ENCODE assay signal across 21 cellular contexts in genomic region chr10:1115262-1115955, GRCh38. TPM values are rescaled to one million over a fixed set of nuclear protein-coding genes. Genes with fewer than 3 reads are reported as not detected.
DNase-seq lines count a peak whose midpoint lies in the region; ATAC-seq, FAIRE-seq and TF ChIP-seq lines count a peak whose summit lies in the region.
"Had no signal": no experiment of that assay in that cellular context is flagged by ENCODE, and none has a peak within 500 bp of the region (broad histone marks: within the 10 kb centered on the region; RNA-seq: fewer than 3 reads in every experiment).

No MANE protein-coding gene starts in this region.

- 0 out of 2 replicates have a peak overlapping the region, but pooled peaks have one; percentile 35 for H3K27ac Mint-ChIP-seq in GM23338
- H3K27ac Mint-ChIP-seq in naive thymus-derived CD4-positive, alpha-beta T cell, result peak overlapping the region in 7 of 9 donors; percentile 40 to 90 (median 56)

- no peaks in the 10 kb centered on the region for H3K9me3 Mint-ChIP-seq in GM23338
- peaks cover 0 to 6% (median 0%) of the 10 kb centered on the region in 11 donors for H3K9me3 Mint-ChIP-seq in naive thymus-derived CD4-positive, alpha-beta T cell

- no peak overlapping the region for H3K27ac ChIP-seq in GM23338 (ENCODE audit: low read depth)
- H3K27ac ChIP-seq in naive thymus-derived CD4-positive, alpha-beta T cell (ENCODE audit: low read depth, low read length), result no peak overlapping the region
- no peak overlapping the region for H3K27ac ChIP-seq in small intestine (ENCODE audit: low read depth in 1 of 2, low read length in 1 of 2)
- H3K27ac ChIP-seq: 22Rv1, ascending aorta, left lung, parathyroid adenoma, skin epidermis, WERI-Rb-1 had no signal

- peaks cover 15% of the 10 kb centered on the region for H3K36me3 Mint-ChIP-seq in GM23338 (ENCODE audit: low read depth)
- H3K36me3 Mint-ChIP-seq in naive thymus-derived CD4-positive, alpha-beta T cell, result peaks cover 25 to 76% (median 52%) of the 10 kb centered on the region in 5 donors

- H3K79me2 ChIP-seq in GM23338 (replicated peaks; ENCODE audit: insufficient read depth), result peaks cover 5% of the 10 kb centered on the region; the same call in 1 of the 2 replicates

- no peaks in the 10 kb centered on the region for H3F3A ChIP-seq in GM23338 (replicated peaks; ENCODE audit: low read depth)

- TF ChIP-seq CTCF in GM23338 (conservative IDR thresholded peaks at IDR 0.05; ENCODE audit: low read depth in 2 of 2), result no peak

- H3K4me1 Mint-ChIP-seq in GM23338, result peaks cover 28% of the 10 kb centered on the region
- H3K4me1 Mint-ChIP-seq in naive thymus-derived CD4-positive, alpha-beta T cell, result peaks cover 29 to 77% (median 70%) of the 10 kb centered on the region in 7 donors

- no peak overlapping the region for H3K4me3 Mint-ChIP-seq in GM23338
- H3K4me3 Mint-ChIP-seq in naive thymus-derived CD4-positive, alpha-beta T cell, result no peak overlapping the region

- H3K36me3 ChIP-seq in GM23338 (ENCODE audit: insufficient read depth) (no peaks in the 10 kb centered on the region; the same call in 1 of the 2 replicates), small intestine (ENCODE audit: control insufficient read depth in 2 of 2, insufficient read depth in 2 of 2, low read length in 2 of 2) (peaks cover 4 to 30% of the 10 kb centered on the region in 2 donors)
- H3K36me3 ChIP-seq in naive thymus-derived CD4-positive, alpha-beta T cell (ENCODE audit: control insufficient read depth in 2 of 3, insufficient read depth in 3 of 3, low read length in 3 of 3), result peaks cover 8 to 82% (median 28%) of the 10 kb centered on the region in 3 experiments
- H3K36me3 ChIP-seq: WERI-Rb-1 had no signal

- peak; percentile 23 for DNase-seq in NCI-H510A treated with DMSO at 0.1 percent for 48 hours (lab: John Stamatoyannopoulos, UW)
- DNase-seq in NCI-H510A (lab: John Stamatoyannopoulos, UW), result no peak
- no peak for DNase-seq in GM23338 (ENCODE audit: low spot score)
- DNase-seq in cerebellar cortex (ENCODE audit: low spot score), result peak; percentile 22
- DNase-seq in naive thymus-derived CD4-positive, alpha-beta T cell, result peak in 1 of 9 donors; percentile 9
- DNase-seq in small intestine, result no peak
- no peak for DNase-seq in stimulated activated naive CD4-positive, alpha-beta T cell (lab: John Stamatoyannopoulos, UW)
- DNase-seq: activated gamma-delta T cell; foreskin melanocyte; NCI-H1694; NCI-H226; stimulated activated CD4-positive, alpha-beta T cell treated with anti-CD3 and anti-CD28 coated beads, Interleukin-4, amount 100 ng/mL, for 4 hours; trophoblast cell; WERI-Rb-1 had no signal

- CTCF ChIA-PET in naive thymus-derived CD4-positive, alpha-beta T cell (lab: Charles Lee), result no interaction called here

- FAIRE-seq in small intestine (lab: Jason Lieb, UNC), result no peak

- H3K27me3 ChIP-seq in GM23338 (ENCODE audit: insufficient read depth) (no peaks in the 10 kb centered on the region), small intestine (ENCODE audit: control insufficient read depth in 2 of 2, insufficient read depth in 2 of 2, low read length in 2 of 2) (no peaks in the 10 kb centered on the region)
- no peaks in the 10 kb centered on the region for H3K27me3 ChIP-seq in naive thymus-derived CD4-positive, alpha-beta T cell (ENCODE audit: control insufficient read depth in 2 of 2, insufficient read depth in 2 of 2, low read length in 2 of 2)
- H3K27me3 ChIP-seq: ascending aorta, left lung had no signal

- WGBS in small intestine, 3 donors, result 74 to 78% (median 75%) methylated on average over 8 of the region's 8 CpGs

- intact Hi-C loops in naive thymus-derived CD4-positive, alpha-beta T cell (cut with micrococcal nuclease), result loop anchor here in 1 of 2 donors (10.0 kb wide), 1 partner anchor 639 kb away; no protein-coding TSS in a partner anchor

- H3K4me1 ChIP-seq in GM23338 (ENCODE audit: insufficient read depth) (peaks cover 11% of the 10 kb centered on the region), small intestine (ENCODE audit: control insufficient read depth in 2 of 2, insufficient read depth in 1 of 2, low read depth in 1 of 2, low read length in 1 of 2) (no peaks in the 10 kb centered on the region)
- peaks cover 5 to 32% of the 10 kb centered on the region in 2 donors for H3K4me1 ChIP-seq in naive thymus-derived CD4-positive, alpha-beta T cell (ENCODE audit: control insufficient read depth in 2 of 2, insufficient read depth in 2 of 2, low read length in 2 of 2)
- H3K4me1 ChIP-seq: ascending aorta, left lung had no signal

- peaks cover 5% of the 10 kb centered on the region; the same call in 1 of the 2 replicates for H3K9me2 ChIP-seq in GM23338 (ENCODE audit: insufficient read depth)

- H3K4me3 ChIP-seq in GM23338 (no peak overlapping the region), small intestine (ENCODE audit: low read depth in 1 of 2, low read length in 2 of 2) (no peak overlapping the region)
- H3K4me3 ChIP-seq in naive thymus-derived CD4-positive, alpha-beta T cell (ENCODE audit: low read length), result no peak overlapping the region
- H3K4me3 ChIP-seq: ascending aorta, left lung, skin epidermis had no signal

- no peaks in the 10 kb centered on the region; the same call in 1 of the 2 replicates for H4K20me1 ChIP-seq in GM23338 (replicated peaks; ENCODE audit: insufficient read depth)

- no peaks in the 10 kb centered on the region for H3K9me3 ChIP-seq in naive thymus-derived CD4-positive, alpha-beta T cell (ENCODE audit: control insufficient read depth in 2 of 3, low read length in 3 of 3)
- H3K9me3 ChIP-seq in small intestine (ENCODE audit: control insufficient read depth, low read depth), result no peaks in the 10 kb centered on the region
- H3K9me3 ChIP-seq: ascending aorta, left lung had no signal

- ATAC-seq in GM23338, result no peak
- ATAC-seq in naive thymus-derived CD4-positive, alpha-beta T cell, result no peak
- ATAC-seq in HG02970 (IDR thresholded peaks at IDR 0.05; ENCODE audit: low FRiP score, unreplicated experiment), result no peak
- ATAC-seq: HCT116, left lung had no signal

- peaks cover 4% of the 10 kb centered on the region for H3K27me3 Mint-ChIP-seq in GM23338 (ENCODE audit: insufficient read depth, low read depth, poor library complexity)
- H3K27me3 Mint-ChIP-seq in naive thymus-derived CD4-positive, alpha-beta T cell, result no peaks in the 10 kb centered on the region

- no peak overlapping the region for H3K4me2 ChIP-seq in GM23338

- no peak overlapping the region for H2AFZ ChIP-seq in GM23338
- H2AFZ ChIP-seq: parathyroid adenoma had no signal

- POLR2A ChIA-PET in naive thymus-derived CD4-positive, alpha-beta T cell (lab: Charles Lee), result no interaction called here

TF ChIP-seq in GM23338, 12 proteins besides CTCF, POLR2A, EP300 and RAD21:
- TF ChIP-seq ZNF114 (CRISPR knock-in tag; IDR thresholded peaks at IDR 0.05) (no peak), ETS1 (IDR thresholded peaks at IDR 0.05) (no peak), NANOG (IDR thresholded peaks at IDR 0.05; ENCODE audit: borderline replicate concordance) (no peak), EZH2phosphoT487 (IDR thresholded peaks at IDR 0.05; ENCODE audit: unreplicated experiment) (no peak), ZNF331 (CRISPR knock-in tag; IDR thresholded peaks at IDR 0.05; ENCODE audit: low read depth) (no peak)
- TF ChIP-seq, protein P1, sequence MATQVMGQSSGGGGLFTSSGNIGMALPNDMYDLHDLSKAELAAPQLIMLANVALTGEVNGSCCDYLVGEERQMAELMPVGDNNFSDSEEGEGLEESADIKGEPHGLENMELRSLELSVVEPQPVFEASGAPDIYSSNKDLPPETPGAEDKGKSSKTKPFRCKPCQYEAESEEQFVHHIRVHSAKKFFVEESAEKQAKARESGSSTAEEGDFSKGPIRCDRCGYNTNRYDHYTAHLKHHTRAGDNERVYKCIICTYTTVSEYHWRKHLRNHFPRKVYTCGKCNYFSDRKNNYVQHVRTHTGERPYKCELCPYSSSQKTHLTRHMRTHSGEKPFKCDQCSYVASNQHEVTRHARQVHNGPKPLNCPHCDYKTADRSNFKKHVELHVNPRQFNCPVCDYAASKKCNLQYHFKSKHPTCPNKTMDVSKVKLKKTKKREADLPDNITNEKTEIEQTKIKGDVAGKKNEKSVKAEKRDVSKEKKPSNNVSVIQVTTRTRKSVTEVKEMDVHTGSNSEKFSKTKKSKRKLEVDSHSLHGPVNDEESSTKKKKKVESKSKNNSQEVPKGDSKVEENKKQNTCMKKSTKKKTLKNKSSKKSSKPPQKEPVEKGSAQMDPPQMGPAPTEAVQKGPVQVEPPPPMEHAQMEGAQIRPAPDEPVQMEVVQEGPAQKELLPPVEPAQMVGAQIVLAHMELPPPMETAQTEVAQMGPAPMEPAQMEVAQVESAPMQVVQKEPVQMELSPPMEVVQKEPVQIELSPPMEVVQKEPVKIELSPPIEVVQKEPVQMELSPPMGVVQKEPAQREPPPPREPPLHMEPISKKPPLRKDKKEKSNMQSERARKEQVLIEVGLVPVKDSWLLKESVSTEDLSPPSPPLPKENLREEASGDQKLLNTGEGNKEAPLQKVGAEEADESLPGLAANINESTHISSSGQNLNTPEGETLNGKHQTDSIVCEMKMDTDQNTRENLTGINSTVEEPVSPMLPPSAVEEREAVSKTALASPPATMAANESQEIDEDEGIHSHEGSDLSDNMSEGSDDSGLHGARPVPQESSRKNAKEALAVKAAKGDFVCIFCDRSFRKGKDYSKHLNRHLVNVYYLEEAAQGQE (IDR thresholded peaks at IDR 0.05; ENCODE audit: unreplicated experiment), result no peak

RNA-seq across cellular contexts. Expression of gene WDR37, which starts 59.2 kb away (rescaled TPM):
- total RNA-seq in GM23338 (2014; rRNA removed; shearing (Covaris generic)), result 9.7 and 10.2 TPM in 2 replicates
- 6.0 TPM in 2 replicates for polyA plus RNA-seq in GM23338 (2016; fragmentation: Nextera tagmentation; extraction: Ambion mirVana)
- 10 to 100 TPM; 30.3 to 52.6 (median 43.4) TPM for total RNA-seq in naive thymus-derived CD4-positive, alpha-beta T cell
- 10 to 100 TPM; 16.9 to 28.1 TPM for polyA plus RNA-seq in naive thymus-derived CD4-positive, alpha-beta T cell
- 1 to 10 TPM; 6.8 to 7.9 (median 7.6) TPM for polyA plus RNA-seq in small intestine

Comparison
In these comparisons a context has a peak if more than half of its experiments do, and no peak if none do; other contexts are left out.
1. DNase-seq: peak in NCI-H510A treated with DMSO at 0.1 percent for 48 hours (single experiment) and cerebellar cortex (single experiment); none in NCI-H510A (single experiment), GM23338 (single experiment), small intestine (single experiment) and stimulated activated naive CD4-positive, alpha-beta T cell (0 of 6).